Comparison of ENCODE assay signal across 8 cellular contexts in genomic region chr17:60142872-60143499, GRCh38. TPM values are rescaled to one million over a fixed set of nuclear protein-coding genes. Genes with fewer than 3 reads are reported as not detected.
DNase-seq lines count a peak whose midpoint lies in the region; ATAC-seq, FAIRE-seq and TF ChIP-seq lines count a peak whose summit lies in the region.

No MANE protein-coding gene starts in this region.

- H3K36me3 ChIP-seq in H1 (ENCODE audit: control insufficient read depth in 2 of 4, insufficient read depth in 4 of 4, low read length in 3 of 4) (no peaks in the 10 kb centered on the region; a peak in 1 of 8 replicates), mesenchymal stem cell (ENCODE audit: control insufficient read depth in 1 of 2, insufficient read depth in 2 of 2, low read depth in 1 of 2, low read length in 2 of 2) (peaks cover 0 to 4% of the 10 kb centered on the region in 2 experiments)

- TF ChIP-seq RAD21 in H1 (IDR thresholded peaks at IDR 0.05 in 1 of 2, conservative IDR thresholded peaks at IDR 0.05 in 1 of 2; ENCODE audit: low read depth in 2 of 2, low read length in 2 of 2) = peak; percentile 79 to 81

- peak overlapping the region in 3 of 4 experiments; percentile 34 to 59 (median 52); a peak in 4 of 8 replicates for H3K4me3 ChIP-seq in H1 (ENCODE audit: extremely low read depth in 1 of 4, insufficient read depth in 2 of 4, low read depth in 3 of 4, low read length in 4 of 4)
- H3K4me3 ChIP-seq in mesenchymal stem cell (ENCODE audit: insufficient read depth in 1 of 2, low read depth in 1 of 2, low read length in 2 of 2) = peak overlapping the region in 1 of 2 experiments; percentile 70

- H3K18ac ChIP-seq in H1 (ENCODE audit: extremely low read depth, low read length) = no peak overlapping the region
- no peak overlapping the region for H3K18ac ChIP-seq in mesenchymal stem cell (ENCODE audit: low read depth in 1 of 2, low read length in 2 of 2)

- 0 out of 2 replicates have a peak overlapping the region, but pooled peaks have one; percentile 32 for H2BK20ac ChIP-seq in H1 (ENCODE audit: low read length)

- H2BK12ac ChIP-seq in H1 (ENCODE audit: low read depth, low read length) (peak overlapping the region; percentile 75; the same call in 1 of the 2 replicates), mesenchymal stem cell (ENCODE audit: low read length in 2 of 2) (no peak overlapping the region)

- no peaks in the 10 kb centered on the region for H3K79me2 ChIP-seq in H1 (ENCODE audit: control insufficient read depth in 1 of 2, insufficient read depth in 2 of 2, low read length in 2 of 2)

- H4K91ac ChIP-seq in H1 (replicated peaks; ENCODE audit: insufficient read length, low read length) (no peak overlapping the region), mesenchymal stem cell (ENCODE audit: low read length) (no peak overlapping the region)

- no peak overlapping the region for H2BK5ac ChIP-seq in H1 (ENCODE audit: low read depth, low read length)
- no peak overlapping the region for H2BK5ac ChIP-seq in mesenchymal stem cell (ENCODE audit: low read depth, low read length, poor library complexity, severe bottlenecking)

- in situ Hi-C loops in G401 (cut with HindIII; ENCODE audit: low sequenced_read_pairs) = no loop called here

- POLR2A ChIA-PET in activated CD8-positive, alpha-beta T cell treated with anti-CD3 and anti-CD28 coated beads, Interleukin-2, amount 10 ng/mL, durations not matched to agents 7 days and 5 days (lab: Charles Lee) = no interaction called here
- POLR2A ChIA-PET in H1 (lab: Charles Lee; ENCODE audit: partially characterized antibody) = interaction anchor here (1.5 kb wide), 1 partner anchor 18 kb away, joined by 11 read pairs; no protein-coding TSS in a partner anchor

- no peak overlapping the region for H3K56ac ChIP-seq in H1 (replicated peaks; ENCODE audit: insufficient read length, low read depth, low read length)

- 0 out of 2 replicates have a peak overlapping the region, but pooled peaks have one; percentile 93 for H2BK15ac ChIP-seq in H1 (ENCODE audit: low read length)
- H2BK15ac ChIP-seq in mesenchymal stem cell (ENCODE audit: low read depth, poor library complexity, severe bottlenecking) = no peak overlapping the region

- H3K9me3 ChIP-seq in H1 (ENCODE audit: insufficient read depth in 2 of 2, low read depth in 1 of 2, low read length in 1 of 2) (no peaks in the 10 kb centered on the region), mesenchymal stem cell (ENCODE audit: control insufficient read depth, low read length) (no peaks in the 10 kb centered on the region)

- H3K23ac ChIP-seq in H1 (ENCODE audit: insufficient read length) (no peak overlapping the region), mesenchymal stem cell (ENCODE audit: low read length in 2 of 2) (peak overlapping the region in 1 of 2 experiments; percentile 19)

- peaks cover 33 to 44% (median 42%) of the 10 kb centered on the region in 4 experiments for H3K27me3 ChIP-seq in H1 (replicated peaks in 1 of 4; ENCODE audit: control insufficient read depth in 3 of 4, extremely low read depth in 1 of 4, insufficient read depth in 3 of 4, low read length in 3 of 4)
- peaks cover 74 to 76% of the 10 kb centered on the region in 2 experiments for H3K27me3 ChIP-seq in mesenchymal stem cell (ENCODE audit: control insufficient read depth in 1 of 2, insufficient read depth in 1 of 2, low read length in 2 of 2)

- no peak overlapping the region for H2BK120ac ChIP-seq in H1 (replicated peaks; ENCODE audit: low read depth, low read length)
- H2BK120ac ChIP-seq in mesenchymal stem cell (ENCODE audit: low read depth, low read length) = no peak overlapping the region

- ATAC-seq in activated CD8-positive, alpha-beta T cell treated with anti-CD3 and anti-CD28 coated beads, Interleukin-2, amount 10 ng/mL, durations not matched to agents 7 days and 5 days = peak; percentile 80
- ATAC-seq in HG03196 (IDR thresholded peaks at IDR 0.05; ENCODE audit: unreplicated experiment) = no peak

- H3K79me1 ChIP-seq in H1 (ENCODE audit: low read depth, low read length) (no peaks in the 10 kb centered on the region), mesenchymal stem cell (replicated peaks; ENCODE audit: low read length, poor library complexity, severe bottlenecking) (no peaks in the 10 kb centered on the region)

- H3K27ac ChIP-seq in H1 (ENCODE audit: low read depth, low read length) = no peak overlapping the region
- no peak overlapping the region for H3K27ac ChIP-seq in mesenchymal stem cell (ENCODE audit: low read length, poor library complexity, severe bottlenecking)

- FAIRE-seq in H1 (lab: Jason Lieb, UNC) = peak; percentile 95

- no peak overlapping the region for H3K14ac ChIP-seq in H1 (ENCODE audit: insufficient read length)
- no peak overlapping the region for H3K14ac ChIP-seq in mesenchymal stem cell (ENCODE audit: low read length in 2 of 2)

- H3K27ac Mint-ChIP-seq in activated CD8-positive, alpha-beta T cell treated with anti-CD3 and anti-CD28 coated beads, Interleukin-2, amount 10 ng/mL, durations not matched to agents 7 days and 5 days = no peak overlapping the region

- no peak overlapping the region for H4K5ac ChIP-seq in H1 (ENCODE audit: insufficient read length, low read depth, low read length)

- H3K23me2 ChIP-seq in H1 (ENCODE audit: low read depth, low read length) = peaks cover 8% of the 10 kb centered on the region; the same call in 1 of the 2 replicates

- peaks cover 10 to 29% (median 20%) of the 10 kb centered on the region in 4 experiments for H3K4me1 ChIP-seq in H1 (replicated peaks in 1 of 4; ENCODE audit: control insufficient read depth in 3 of 4, insufficient read depth in 4 of 4, low read length in 3 of 4)
- H3K4me1 ChIP-seq in mesenchymal stem cell (ENCODE audit: control insufficient read depth, insufficient read depth, low read depth, low read length) = peaks cover 36% of the 10 kb centered on the region

- peaks cover 2 to 8% of the 10 kb centered on the region in 2 experiments for H4K20me1 ChIP-seq in H1 (replicated peaks in 1 of 2; ENCODE audit: control insufficient read depth in 1 of 2, insufficient read depth in 2 of 2, low read length in 2 of 2)

- WGBS in H1 (ENCODE audit: extremely low coverage in 1 of 2, insufficient coverage in 1 of 2, insufficient read length in 1 of 2, insufficient replicate concordance in 2 of 2, low coverage in 1 of 2, low lambda C conversion rate in 2 of 2, missing lambda C conversion rate in 1 of 2), 2 experiments = 13% methylated on average over 10 of the region's 10 CpGs; no CpG with 5 or more reads in 1 of the 2 experiments
- WGBS in mesenchymal stem cell = 12% methylated on average over 9 of the region's 10 CpGs

- no peak for TF ChIP-seq EP300 in H1 (IDR thresholded peaks at IDR 0.05; ENCODE audit: borderline replicate concordance in 1 of 2, low read depth in 2 of 2, low read length in 2 of 2)

- H3K4me2 ChIP-seq in H1 (ENCODE audit: insufficient read depth in 1 of 2, low read depth in 2 of 2, low read length in 2 of 2) (peak overlapping the region; percentile 85 to 95), mesenchymal stem cell (ENCODE audit: low read length, poor library complexity, severe bottlenecking) (peak overlapping the region; percentile 24)

- H3K9me3 Mint-ChIP-seq in activated CD8-positive, alpha-beta T cell treated with anti-CD3 and anti-CD28 coated beads, Interleukin-2, amount 10 ng/mL, durations not matched to agents 7 days and 5 days (ENCODE audit: insufficient read depth) = no peaks in the 10 kb centered on the region

- TF ChIP-seq CTCF in H1 (IDR thresholded peaks at IDR 0.05; ENCODE audit: control extremely low read depth in 1 of 3, insufficient read depth in 1 of 3, low read depth in 1 of 3, low read length in 3 of 3) = peak; percentile 77 to 88 (median 82)

- no peak overlapping the region for H2AFZ ChIP-seq in H1 (ENCODE audit: low read length)
- H2AFZ ChIP-seq in mesenchymal stem cell (ENCODE audit: low read depth, low read length) = peak overlapping the region; percentile 57

- DNase-seq in G401 (ENCODE audit: low spot score) = peak; percentile 92
- DNase-seq in HUDEP-2 (lab: John Stamatoyannopoulos, UW; ENCODE audit: unreplicated experiment in 76 of 76) = peak in 66 of 76 experiments; percentile 7 to 84 (median 60)
- DNase-seq in NOMO-1 (lab: John Stamatoyannopoulos, UW; ENCODE audit: unreplicated experiment in 2 of 2) = peak; percentile 72 to 82
- peak; percentile 89 for DNase-seq in activated CD8-positive, alpha-beta T cell treated with anti-CD3 and anti-CD28 coated beads, Interleukin-2, amount 10 ng/mL, durations not matched to agents 7 days and 5 days
- peak in 1 of 2 experiments; percentile 94 for DNase-seq in H1 (ENCODE audit: low read depth in 1 of 2, low spot score in 2 of 2)
- peak; percentile 89 for DNase-seq in mesenchymal stem cell
- peak; percentile 52 for DNase-seq in stimulated activated CD8-positive, alpha-beta memory T cell treated with anti-CD3 and anti-CD28 coated beads, Interleukin-15, amount 100 ng/mL, for 1 hour (ENCODE audit: low read depth)

- H3K4me3 Mint-ChIP-seq in activated CD8-positive, alpha-beta T cell treated with anti-CD3 and anti-CD28 coated beads, Interleukin-2, amount 10 ng/mL, durations not matched to agents 7 days and 5 days = no peak overlapping the region

- no peaks in the 10 kb centered on the region for H3K36me3 Mint-ChIP-seq in activated CD8-positive, alpha-beta T cell treated with anti-CD3 and anti-CD28 coated beads, Interleukin-2, amount 10 ng/mL, durations not matched to agents 7 days and 5 days (ENCODE audit: low read depth)

- H3K4me1 Mint-ChIP-seq in activated CD8-positive, alpha-beta T cell treated with anti-CD3 and anti-CD28 coated beads, Interleukin-2, amount 10 ng/mL, durations not matched to agents 7 days and 5 days (ENCODE audit: low read depth) = peaks cover 26% of the 10 kb centered on the region

- H2AK5ac ChIP-seq in H1 (ENCODE audit: low read depth, low read length) (no peak overlapping the region), mesenchymal stem cell (ENCODE audit: low read length, severe bottlenecking) (no peak overlapping the region)

- H3K9ac ChIP-seq in H1 (replicated peaks in 1 of 4; ENCODE audit: extremely low read depth in 1 of 4, low read depth in 3 of 4, low read length in 3 of 4) (no peak overlapping the region), mesenchymal stem cell (ENCODE audit: low read length) (peak overlapping the region; percentile 90)

- no peak overlapping the region for H4K8ac ChIP-seq in H1 (ENCODE audit: extremely low read depth, insufficient read depth, low read length)
- no peak overlapping the region for H4K8ac ChIP-seq in mesenchymal stem cell (ENCODE audit: low read length)

- TF ChIP-seq POLR2A in H1 (IDR thresholded peaks at IDR 0.05; ENCODE audit: control extremely low read depth in 1 of 2, low read depth in 2 of 2, low read length in 2 of 2) = no peak

- CTCF ChIA-PET in activated CD8-positive, alpha-beta T cell treated with anti-CD3 and anti-CD28 coated beads, Interleukin-2, amount 10 ng/mL, durations not matched to agents 7 days and 5 days (lab: Charles Lee) = interaction anchor here (0.7 to 4.4 kb wide), 13 partner anchors 8 to 292 kb away, joined by 3 to 39 read pairs (median 3); partner anchors contain the start of gene CA4
- CTCF ChIA-PET in H1 (lab: Charles Lee; ENCODE audit: partially characterized antibody) = interaction anchor here (0.6 to 10.2 kb wide), 17 partner anchors 9 to 495 kb away, joined by 3 to 148 read pairs (median 4); partner anchors contain the start of gene CA4

- H3K4ac ChIP-seq in H1 (replicated peaks; ENCODE audit: insufficient read length, low read depth, low read length) (no peak overlapping the region), mesenchymal stem cell (ENCODE audit: low read depth in 1 of 2, low read length in 2 of 2) (no peak overlapping the region)

- peaks cover 88% of the 10 kb centered on the region for H3K27me3 Mint-ChIP-seq in activated CD8-positive, alpha-beta T cell treated with anti-CD3 and anti-CD28 coated beads, Interleukin-2, amount 10 ng/mL, durations not matched to agents 7 days and 5 days (ENCODE audit: low read depth)

RNA-seq across cellular contexts. Expression of gene CA4, which starts 6.8 kb away (rescaled TPM):
- not detected in 2 replicates for total RNA-seq in G401 (2014; rRNA removed; shearing (Covaris generic))
- not detected for total RNA-seq in activated CD8-positive, alpha-beta T cell treated with anti-CD3 and anti-CD28 coated beads, Interleukin-2, amount 10 ng/mL, durations not matched to agents 7 days and 5 days
- 3.6 and 4.2 TPM in 2 replicates for total RNA-seq in H1 (2021; fragmentation: NEBNext Ultra II Directional; extraction: Animal tissue kit (Norgen Biotek cat#: 25700))
- 3.6 and 6.8 TPM in 2 replicates for polyA plus RNA-seq in H1 (2011; rRNA removed)
- 7.0 TPM for polyA plus RNA-seq in H1 (2011; cell fraction: cytosol; rRNA removed)
- polyA plus RNA-seq in H1 (2011; cell fraction: nucleus; rRNA removed) = 7.7 TPM
- 2.7 to 4.3 TPM (median 3.7 TPM) in 4 replicates for polyA plus RNA-seq in H1 (2012, experiment 1 of 2)
- 3.3 TPM for polyA plus RNA-seq in H1 (2012, experiment 2 of 2)
- polyA plus RNA-seq in H1 (2013, experiment 1 of 2) = 16.2 TPM
- polyA plus RNA-seq in H1 (2013, experiment 2 of 2) = 16.6 TPM
- 1.8 and 3.5 TPM in 2 replicates for polyA minus RNA-seq in H1 (2011; rRNA and poly(A)+ RNA removed)
- polyA minus RNA-seq in H1 (2011; cell fraction: cytosol; rRNA and poly(A)+ RNA removed) = not detected
- polyA minus RNA-seq in H1 (2011; cell fraction: nucleus; rRNA and poly(A)+ RNA removed) = 1.7 TPM
- not detected for polyA plus RNA-seq in mesenchymal stem cell (2013, experiment 1 of 2)
- not detected for polyA plus RNA-seq in mesenchymal stem cell (2013, experiment 2 of 2)
